Comparison of ENCODE assay signal across 12 cellular contexts in the genomic region with DNA sequence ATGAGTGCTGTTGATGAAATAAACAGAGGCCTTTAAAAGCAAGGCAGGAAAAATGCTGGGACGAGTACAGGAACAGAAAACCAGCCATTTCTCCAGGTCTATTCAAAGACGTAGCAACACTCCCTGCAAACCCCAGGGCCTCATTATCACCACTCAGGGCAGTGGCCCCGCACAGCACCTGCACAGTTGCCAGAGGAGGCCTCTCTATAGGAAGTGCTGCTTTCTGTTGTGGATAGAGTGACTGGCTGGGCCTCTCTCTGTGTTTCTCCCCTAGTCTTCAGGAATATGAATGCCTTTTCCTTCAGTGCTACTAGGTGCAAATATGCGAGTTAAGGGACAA.
"Had no signal": no experiment of that assay in that cellular context is flagged by ENCODE, and none has a peak within 500 bp of the region (broad histone marks: within the 10 kb centered on the region; RNA-seq: fewer than 3 reads in every experiment).

No MANE protein-coding gene starts in this region.

- H3K4me1 Mint-ChIP-seq: activated naive CD8-positive, alpha-beta T cell treated with anti-CD3 and anti-CD28 coated beads, Interleukin-2, amount 10 ng/mL, durations not matched to agents 7 days and 5 days had no signal

- H3K27me3 Mint-ChIP-seq: activated naive CD8-positive, alpha-beta T cell treated with anti-CD3 and anti-CD28 coated beads, Interleukin-2, amount 10 ng/mL, durations not matched to agents 7 days and 5 days had no signal

- H3K36me3 ChIP-seq: ascending aorta, colonic mucosa, pancreas, thyroid gland, vagina had no signal

- H3K27ac Mint-ChIP-seq: activated CD4-positive, alpha-beta memory T cell treated with anti-CD3 and anti-CD28 coated beads for 36 hours; activated naive CD8-positive, alpha-beta T cell treated with anti-CD3 and anti-CD28 coated beads, Interleukin-2, amount 10 ng/mL, durations not matched to agents 7 days and 5 days; memory B cell had no signal

- H3K36me3 Mint-ChIP-seq: activated CD4-positive, alpha-beta memory T cell treated with anti-CD3 and anti-CD28 coated beads for 36 hours; activated naive CD8-positive, alpha-beta T cell treated with anti-CD3 and anti-CD28 coated beads, Interleukin-2, amount 10 ng/mL, durations not matched to agents 7 days and 5 days; memory B cell had no signal

- ATAC-seq: foreskin keratinocyte had no signal

- H3K9me3 Mint-ChIP-seq: activated naive CD8-positive, alpha-beta T cell treated with anti-CD3 and anti-CD28 coated beads, Interleukin-2, amount 10 ng/mL, durations not matched to agents 7 days and 5 days; memory B cell had no signal

- H3K4me3 ChIP-seq: ascending aorta, colonic mucosa, pancreas, thyroid gland, vagina had no signal

- H3K9me3 ChIP-seq: colonic mucosa, pancreas, thyroid gland, vagina had no signal

- H3K4me1 ChIP-seq: ascending aorta, colonic mucosa, foreskin keratinocyte, pancreas, thyroid gland, vagina had no signal

- H3K4me3 Mint-ChIP-seq: activated CD4-positive, alpha-beta memory T cell treated with anti-CD3 and anti-CD28 coated beads for 36 hours; activated naive CD8-positive, alpha-beta T cell treated with anti-CD3 and anti-CD28 coated beads, Interleukin-2, amount 10 ng/mL, durations not matched to agents 7 days and 5 days; memory B cell had no signal

- H3K27me3 ChIP-seq: ascending aorta, colonic mucosa, foreskin keratinocyte, pancreas, thyroid gland, vagina had no signal

- DNase-seq: activated CD4-positive, alpha-beta memory T cell treated with anti-CD3 and anti-CD28 coated beads for 36 hours; activated CD4-positive, alpha-beta T cell treated with anti-CD3 and anti-CD28 coated beads for 1 hour; activated gamma-delta T cell; activated naive CD8-positive, alpha-beta T cell treated with anti-CD3 and anti-CD28 coated beads, Interleukin-2, amount 10 ng/mL, durations not matched to agents 7 days and 5 days; activated T-cell treated with anti-CD3 and anti-CD28 coated beads, Interleukin-2, amount 50 U/mL, for 48 hours; colonic mucosa; foreskin keratinocyte; pancreas had no signal
